17 cellular contexts compared by ENCODE assay signal in genomic region chrX:110211340-110211739, GRCh38.
DNase-seq lines count a peak whose midpoint lies in the region; ATAC-seq, FAIRE-seq and TF ChIP-seq lines count a peak whose summit lies in the region.
"Had no signal": no experiment of that assay in that cellular context is flagged by ENCODE, and none has a peak within 500 bp of the region (broad histone marks: within the 10 kb centered on the region; RNA-seq: fewer than 3 reads in every experiment).

No MANE protein-coding gene starts in this region.

- H3K27ac Mint-ChIP-seq in astrocyte (ENCODE audit: unreplicated experiment): no peak overlapping the region
- no peak overlapping the region for H3K27ac Mint-ChIP-seq in glutamatergic neuron (ENCODE audit: unreplicated experiment)
- H3K27ac Mint-ChIP-seq: H9 had no signal

- peaks cover 1% of the 10 kb centered on the region for H3K36me3 Mint-ChIP-seq in astrocyte (ENCODE audit: low read depth, unreplicated experiment)
- no peaks in the 10 kb centered on the region for H3K36me3 Mint-ChIP-seq in glutamatergic neuron (ENCODE audit: unreplicated experiment)

- no peak for TF ChIP-seq CTCF in A549 (IDR thresholded peaks at IDR 0.05)
- TF ChIP-seq CTCF in astrocyte (IDR thresholded peaks at IDR 0.05; ENCODE audit: insufficient read depth, low read depth, low read length): no peak
- TF ChIP-seq CTCF in foreskin keratinocyte (conservative IDR thresholded peaks at IDR 0.05): no peak
- no peak for TF ChIP-seq CTCF in glutamatergic neuron (IDR thresholded peaks at IDR 0.05; ENCODE audit: partially characterized antibody, unreplicated experiment)

- no peaks in the 10 kb centered on the region for H3K27me3 Mint-ChIP-seq in astrocyte (ENCODE audit: low read depth, unreplicated experiment)
- no peaks in the 10 kb centered on the region for H3K27me3 Mint-ChIP-seq in glutamatergic neuron (ENCODE audit: unreplicated experiment)

- H3K4me1 Mint-ChIP-seq in astrocyte (ENCODE audit: low read depth, unreplicated experiment) (peaks cover 20% of the 10 kb centered on the region), glutamatergic neuron (ENCODE audit: low read depth, unreplicated experiment) (peaks cover 7% of the 10 kb centered on the region)

- FAIRE-seq in A549 (lab: Jason Lieb, UNC) (peak; percentile 97), astrocyte (lab: Jason Lieb, UNC) (peak; percentile 50)
- FAIRE-seq: A204.1, HTR-8/SVneo had no signal

- no peak for TF ChIP-seq EP300 in A549 (IDR thresholded peaks at IDR 0.05)

- no peaks in the 10 kb centered on the region for H4K20me1 ChIP-seq in astrocyte (ENCODE audit: insufficient read depth, low read length)

- H3K9me3 Mint-ChIP-seq in astrocyte (ENCODE audit: unreplicated experiment) (no peaks in the 10 kb centered on the region), glutamatergic neuron (ENCODE audit: unreplicated experiment) (peaks cover 2% of the 10 kb centered on the region)
- H3K9me3 Mint-ChIP-seq: H9 had no signal

- H3K4me1 ChIP-seq in A549: peaks cover 59% of the 10 kb centered on the region
- H3K4me1 ChIP-seq in astrocyte (ENCODE audit: insufficient read depth, low read length): peaks cover 17% of the 10 kb centered on the region
- peaks cover 50% of the 10 kb centered on the region for H3K4me1 ChIP-seq in foreskin keratinocyte
- H3K4me1 ChIP-seq: BE2C had no signal

- H3K4me2 ChIP-seq in A549 (peak overlapping the region; percentile 64; the same call in 2 of the 3 replicates), astrocyte (ENCODE audit: low read length) (peak overlapping the region; percentile 71)

- ATAC-seq in A549 (no peak), foreskin keratinocyte (peak; percentile 1), GM19328 (IDR thresholded peaks at IDR 0.05; ENCODE audit: unreplicated experiment) (no peak)

- WGBS in A549 (ENCODE audit: missing lambda C conversion rate): 96% methylated on average over 1 of the region's 1 CpG

- no peaks in the 10 kb centered on the region for H3K79me2 ChIP-seq in astrocyte (ENCODE audit: insufficient read depth, low read length)

- no peak overlapping the region for H2AFZ ChIP-seq in astrocyte (ENCODE audit: low read depth, low read length)

- TF ChIP-seq POLR2A in A549 (IDR thresholded peaks at IDR 0.05; ENCODE audit: low read length): no peak

- POLR2A ChIA-PET in A549 (lab: Yijun Ruan, JAX) (no interaction called here), HEK293T (lab: Yijun Ruan, JAX) (no interaction called here)

- H3K36me3 ChIP-seq in astrocyte (ENCODE audit: insufficient read depth, low read length): no peaks in the 10 kb centered on the region
- H3K36me3 ChIP-seq: BE2C had no signal

- CTCF ChIA-PET in A549 (lab: Yijun Ruan, JAX): interaction anchor here (1.1 to 2.3 kb wide), 4 partner anchors 9 to 196 kb away, joined by 3 to 7 read pairs (median 6); no protein-coding TSS in a partner anchor
- CTCF ChIA-PET in HEK293T (lab: Yijun Ruan, JAX): interaction anchor here (1.8 kb wide), 1 partner anchor 43 kb away, joined by 5 read pairs; no protein-coding TSS in a partner anchor

- H3K27me3 ChIP-seq in astrocyte (ENCODE audit: insufficient read depth, low read length) (no peaks in the 10 kb centered on the region), foreskin keratinocyte (no peaks in the 10 kb centered on the region)
- H3K27me3 ChIP-seq: BE2C had no signal

- H3K4me3 Mint-ChIP-seq in astrocyte (ENCODE audit: unreplicated experiment) (no peak overlapping the region), glutamatergic neuron (ENCODE audit: unreplicated experiment) (no peak overlapping the region)
- H3K4me3 Mint-ChIP-seq: H9 had no signal

- H3K9me3 ChIP-seq in A549 (no peaks in the 10 kb centered on the region), astrocyte (ENCODE audit: insufficient read depth, low read depth, low read length) (no peaks in the 10 kb centered on the region)
- H3K9me3 ChIP-seq: BE2C had no signal

- H3K9ac ChIP-seq in astrocyte (ENCODE audit: low read length): no peak overlapping the region

- H3K4me3 ChIP-seq in A549 (no peak overlapping the region), astrocyte (ENCODE audit: insufficient read depth, low read depth, low read length) (no peak overlapping the region)

- H3K27ac ChIP-seq in A549 (peak overlapping the region; percentile 46 to 72; a peak in 4 of 6 replicates), astrocyte (ENCODE audit: low read depth, low read length) (peak overlapping the region; percentile 77), foreskin keratinocyte (peak overlapping the region; percentile 95)
- H3K27ac ChIP-seq: RWPE1 had no signal

- DNase-seq in A549 (ENCODE audit: low read depth in 1 of 2, low spot score in 1 of 2): no peak
- no peak for DNase-seq in HEK293T (ENCODE audit: extremely low spot score)
- DNase-seq in astrocyte (ENCODE audit: low read depth): no peak
- peak in 1 of 2 donors; percentile 52 for DNase-seq in foreskin keratinocyte
- no peak for DNase-seq in T1000 (lab: John Stamatoyannopoulos, UW)
- no peak for DNase-seq in glutamatergic neuron
- DNase-seq: BE2C, DMS53, EL, H9, MV-4-11, NCI-H2029 treated with DMSO at 0.1 percent for 48 hours, SIG-M5 had no signal

- TF ChIP-seq RAD21 in A549 (conservative IDR thresholded peaks at IDR 0.05 in 1 of 2, IDR thresholded peaks at IDR 0.05 in 1 of 2): no peak

TF ChIP-seq in A549, 52 proteins besides CTCF, POLR2A, EP300 and RAD21 (continues in another document):
- TF ChIP-seq GATA3 (IDR thresholded peaks at IDR 0.05; ENCODE audit: borderline replicate concordance) (no peak), TP53 (CRISPR knock-in tag; IDR thresholded peaks at IDR 0.05) (no peak), NFE2L2 (conservative IDR thresholded peaks at IDR 0.05; ENCODE audit: low read length) (no peak), HDAC2 (IDR thresholded peaks at IDR 0.05) (no peak), MAFK (IDR thresholded peaks at IDR 0.05; ENCODE audit: partially characterized antibody) (no peak), NR3C1 (IDR thresholded peaks at IDR 0.05) (no peak), PHF8 (IDR thresholded peaks at IDR 0.05; ENCODE audit: borderline replicate concordance, low read depth) (no peak), ESRRA (IDR thresholded peaks at IDR 0.05; ENCODE audit: borderline replicate concordance, low read length) (no peak), RFX5 (IDR thresholded peaks at IDR 0.05) (no peak), BHLHE40 (IDR thresholded peaks at IDR 0.05; ENCODE audit: low read depth, low read length) (no peak)
- TF ChIP-seq, protein P1, sequence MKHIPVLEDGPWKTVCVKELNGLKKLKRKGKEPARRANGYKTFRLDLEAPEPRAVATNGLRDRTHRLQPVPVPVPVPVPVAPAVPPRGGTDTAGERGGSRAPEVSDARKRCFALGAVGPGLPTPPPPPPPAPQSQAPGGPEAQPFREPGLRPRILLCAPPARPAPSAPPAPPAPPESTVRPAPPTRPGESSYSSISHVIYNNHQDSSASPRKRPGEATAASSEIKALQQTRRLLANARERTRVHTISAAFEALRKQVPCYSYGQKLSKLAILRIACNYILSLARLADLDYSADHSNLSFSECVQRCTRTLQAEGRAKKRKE (CRISPR knock-in tag; IDR thresholded peaks at IDR 0.05; ENCODE audit: low read depth): no peak

TF ChIP-seq in HEK293T, 16 proteins besides CTCF, POLR2A, EP300 and RAD21:
- TF ChIP-seq TARDBP (IDR thresholded peaks at IDR 0.05) (no peak), FOXA1 (IDR thresholded peaks at IDR 0.05) (no peak), PKNOX1 (IDR thresholded peaks at IDR 0.05) (peak; percentile 14; the same call in 1 of the 2 replicates), FOXM1 (IDR thresholded peaks at IDR 0.05; ENCODE audit: borderline replicate concordance) (no peak), ELF4 (IDR thresholded peaks at IDR 0.05) (no peak), ZNF384 (IDR thresholded peaks at IDR 0.05) (no peak)
